In genomic region chr3:158127250-158128219, GRCh38 we compare ENCODE assay signal across 1 cellular context.
TF ChIP-seq lines count a peak whose summit lies in the region.

No MANE protein-coding gene starts in this region.

TF ChIP-seq in HepG2, 621 proteins besides CTCF, POLR2A, EP300 and RAD21:
- TF ChIP-seq HNF4A (CRISPR knock-in tag; IDR thresholded peaks at IDR 0.05), result no peak
- peak; percentile 71; the same call in 1 of the 2 replicates for TF ChIP-seq NFE2 (CRISPR knock-in tag; IDR thresholded peaks at IDR 0.05)
- TF ChIP-seq TIGD3 (CRISPR knock-in tag; IDR thresholded peaks at IDR 0.05; ENCODE audit: borderline replicate concordance), result no peak
